In the genomic region with DNA sequence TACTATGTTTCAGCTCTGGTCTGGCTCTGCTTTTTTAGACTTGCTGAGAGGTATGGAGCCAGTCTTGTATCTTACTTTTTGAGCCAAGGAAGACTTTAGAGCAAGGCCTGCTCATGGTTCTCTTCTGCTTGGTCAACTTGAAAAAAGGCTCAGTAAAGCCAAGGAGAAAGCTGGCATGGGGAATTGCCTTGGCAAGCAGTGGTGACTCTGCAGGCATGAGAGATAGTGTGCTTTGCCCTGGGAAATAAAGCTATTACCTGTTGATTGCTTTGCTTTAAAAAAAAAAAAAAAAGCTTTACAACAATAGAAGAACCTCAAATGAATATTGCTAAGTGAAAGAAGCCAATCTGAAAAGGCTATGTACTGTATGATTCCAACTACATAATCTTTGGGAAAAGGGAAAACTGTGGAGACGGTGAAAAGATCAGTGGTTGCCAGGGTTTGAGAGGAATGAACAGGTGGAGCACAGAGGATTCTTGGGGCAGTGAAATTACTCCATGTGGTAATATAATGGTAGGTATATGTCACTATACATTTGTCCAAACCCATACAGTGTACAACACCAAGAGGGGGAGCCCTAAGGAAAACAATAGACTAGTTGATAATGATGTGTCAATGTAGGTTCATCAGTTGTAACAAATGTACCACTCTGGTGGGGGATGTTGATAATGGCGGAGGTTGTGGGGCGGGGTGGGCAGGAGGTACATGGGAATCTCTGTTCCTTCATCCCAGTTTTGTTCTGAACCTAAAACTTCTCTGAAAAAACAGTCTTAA, we compare ENCODE assay signal across 19 cellular contexts.
A peak's percentile ranks its signal among the peaks of the same experiment; 100 is the strongest.
DNase-seq lines count a peak whose midpoint lies in the region; ATAC-seq and TF ChIP-seq lines count a peak whose summit lies in the region.
"Had no signal": no experiment of that assay in that cellular context is flagged by ENCODE, and none has a peak within 500 bp of the region (broad histone marks: within the 10 kb centered on the region; RNA-seq: fewer than 3 reads in every experiment).

No MANE protein-coding gene starts in this region.

- no peaks in the 10 kb centered on the region for H3K9me3 ChIP-seq in AG04450 (ENCODE audit: control insufficient read depth, insufficient read depth, low read length)
- H3K9me3 ChIP-seq in IMR-90 (ENCODE audit: control insufficient read depth, insufficient read depth, low read length): no peaks in the 10 kb centered on the region
- no peaks in the 10 kb centered on the region for H3K9me3 ChIP-seq in suprapubic skin
- H3K9me3 ChIP-seq: ascending aorta had no signal

- in situ Hi-C loops in IMR-90 (cut with MboI; ENCODE audit: low sequenced_read_pairs): no loop called here

- WGBS in IMR-90 (ENCODE audit: extremely low coverage in 2 of 2, insufficient read length in 1 of 2), 2 experiments: no CpG with 5 or more reads among the region's 3 CpGs
- whole genome bisulfite sequencing in suprapubic skin: 94% methylated on average over 3 of the region's 3 CpGs

- H3K4me1 ChIP-seq in IMR-90 (ENCODE audit: control insufficient read depth, insufficient read depth, low read length) (peaks cover 1% of the 10 kb centered on the region; the same call in 1 of the 2 replicates), suprapubic skin (peaks cover 4% of the 10 kb centered on the region)

- H3K27me3 ChIP-seq in AG04450 (ENCODE audit: control insufficient read depth, insufficient read depth, low read length): no peaks in the 10 kb centered on the region
- H3K27me3 ChIP-seq in IMR-90 (ENCODE audit: control insufficient read depth, insufficient read depth, low read length): no peaks in the 10 kb centered on the region
- no peaks in the 10 kb centered on the region for H3K27me3 ChIP-seq in suprapubic skin
- H3K27me3 ChIP-seq: ascending aorta, hepatocyte had no signal

- no peak overlapping the region for H3K4me3 Mint-ChIP-seq in stimulated activated effector memory CD8-positive, alpha-beta T cell treated with anti-CD3 and anti-CD28 coated beads, Interleukin-12 subunit alpha, Interleukin-12 subunit beta, amount 100 ng/mL, for 72 hours
- H3K4me3 Mint-ChIP-seq: activated naive CD4-positive, alpha-beta T cell treated with anti-CD3 and anti-CD28 coated beads, Interleukin-2, amount 10 ng/mL, durations not matched to agents 7 days and 5 days; nephron; T-cell had no signal

- POLR2A ChIA-PET in AG04450 (lab: Yijun Ruan, JAX) (no interaction called here), IMR-90 (lab: Charles Lee; ENCODE audit: unreplicated experiment) (no interaction called here)

- H3K27ac Mint-ChIP-seq in stimulated activated effector memory CD8-positive, alpha-beta T cell treated with anti-CD3 and anti-CD28 coated beads, Interleukin-12 subunit alpha, Interleukin-12 subunit beta, amount 100 ng/mL, for 72 hours: no peak overlapping the region
- H3K27ac Mint-ChIP-seq: activated naive CD4-positive, alpha-beta T cell treated with anti-CD3 and anti-CD28 coated beads, Interleukin-2, amount 10 ng/mL, durations not matched to agents 7 days and 5 days; nephron; T-cell had no signal

- no peak overlapping the region for H2BK20ac ChIP-seq in IMR-90 (ENCODE audit: low read depth, low read length)

- no peaks in the 10 kb centered on the region for H3K9me3 Mint-ChIP-seq in stimulated activated effector memory CD8-positive, alpha-beta T cell treated with anti-CD3 and anti-CD28 coated beads, Interleukin-12 subunit alpha, Interleukin-12 subunit beta, amount 100 ng/mL, for 72 hours
- H3K9me3 Mint-ChIP-seq: activated naive CD4-positive, alpha-beta T cell treated with anti-CD3 and anti-CD28 coated beads, Interleukin-2, amount 10 ng/mL, durations not matched to agents 7 days and 5 days; nephron had no signal

- no peak overlapping the region for H3K18ac ChIP-seq in IMR-90 (ENCODE audit: low read depth, low read length)

- H4K5ac ChIP-seq in IMR-90 (ENCODE audit: low read depth, low read length): no peak overlapping the region

- H3K4ac ChIP-seq in IMR-90 (ENCODE audit: low read depth, low read length): no peak overlapping the region

- H2BK120ac ChIP-seq in IMR-90 (ENCODE audit: low read depth, low read length): no peak overlapping the region

- H3K14ac ChIP-seq in IMR-90 (replicated peaks; ENCODE audit: low read depth, low read length): no peak overlapping the region; the same call in 1 of the 2 replicates

- TF ChIP-seq CTCF in AG04450 (IDR thresholded peaks at IDR 0.05; ENCODE audit: low read depth, low read length): peak; percentile 1; the same call in 1 of the 2 replicates
- TF ChIP-seq CTCF in IMR-90 (conservative IDR thresholded peaks at IDR 0.05; ENCODE audit: low read depth, low read length): no peak
- no peak for TF ChIP-seq CTCF in epithelial cell of esophagus (IDR thresholded peaks at IDR 0.05; ENCODE audit: insufficient read depth, low read depth, low read length, missing control alignments)
- no peak for TF ChIP-seq CTCF in suprapubic skin (IDR thresholded peaks at IDR 0.05)

- peaks cover 3% of the 10 kb centered on the region; the same call in 1 of the 2 replicates for H3K9me1 ChIP-seq in IMR-90 (ENCODE audit: insufficient read depth, low read length)

- no peaks in the 10 kb centered on the region for H3K36me3 ChIP-seq in IMR-90 (ENCODE audit: control insufficient read depth, insufficient read depth, low read length)
- no peaks in the 10 kb centered on the region for H3K36me3 ChIP-seq in suprapubic skin
- H3K36me3 ChIP-seq: ascending aorta had no signal

- DNase-seq in AG04450 (ENCODE audit: low read depth, low spot score) (no peak), IMR-90 (no peak), OCI-M1 (lab: John Stamatoyannopoulos, UW) (peak; percentile 51), epithelial cell of esophagus (ENCODE audit: low read depth) (peak; percentile 39), kidney glomerular epithelial cell (lab: John Stamatoyannopoulos, UW) (no peak), suprapubic skin (ENCODE audit: low spot score in 2 of 2) (no peak)
- DNase-seq in stimulated activated effector memory CD8-positive, alpha-beta T cell treated with anti-CD3 and anti-CD28 coated beads, Interleukin-12 subunit alpha, Interleukin-12 subunit beta, amount 100 ng/mL, for 72 hours (ENCODE audit: low spot score in 2 of 2): no peak
- DNase-seq: activated naive CD4-positive, alpha-beta T cell treated with anti-CD3 and anti-CD28 coated beads, Interleukin-2, amount 10 ng/mL, durations not matched to agents 7 days and 5 days; activated T-cell treated with anti-CD3 and anti-CD28 coated beads for 4 hours; GM23248; NCI-H2081; posterior cingulate gyrus; T-cell had no signal

- H3K27ac ChIP-seq in AG04450 (ENCODE audit: low read depth, low read length) (no peak overlapping the region), IMR-90 (ENCODE audit: insufficient read depth, low read length) (no peak overlapping the region), suprapubic skin (no peak overlapping the region)
- H3K27ac ChIP-seq: coronary artery, GM23248, hepatocyte had no signal

- H4K20me1 ChIP-seq in IMR-90 (ENCODE audit: insufficient read depth, low read length): no peaks in the 10 kb centered on the region

- H2AK5ac ChIP-seq in IMR-90 (ENCODE audit: low read depth, low read length): no peak overlapping the region

- H3K79me1 ChIP-seq in IMR-90 (ENCODE audit: low read depth in 1 of 2, low read length in 2 of 2): no peaks in the 10 kb centered on the region

- BruUV-seq in IMR-90 (replicated peaks; lab: Mats Ljungman, UMichigan): no TSS peak

- H3K4me2 ChIP-seq in IMR-90 (ENCODE audit: low read depth, low read length): no peak overlapping the region
- H3K4me2 ChIP-seq: hepatocyte had no signal

- TF ChIP-seq EP300 in suprapubic skin (IDR thresholded peaks at IDR 0.05): no peak

- no peak overlapping the region for H3K9ac ChIP-seq in IMR-90 (ENCODE audit: low read depth, low read length)
- H3K9ac ChIP-seq: GM23248 had no signal

- intact Hi-C loops in IMR-90 (cut with micrococcal nuclease): no loop called here

- no peak overlapping the region for H2AK9ac ChIP-seq in IMR-90 (replicated peaks; ENCODE audit: low read depth, low read length, poor library complexity)

- dilution Hi-C loops in IMR-90 (cut with HindIII; ENCODE audit: low sequenced_read_pairs, unreplicated experiment): no loop called here

- H2BK15ac ChIP-seq in IMR-90 (ENCODE audit: low read depth, low read length): no peak overlapping the region

- no peaks in the 10 kb centered on the region for H3K36me3 Mint-ChIP-seq in stimulated activated effector memory CD8-positive, alpha-beta T cell treated with anti-CD3 and anti-CD28 coated beads, Interleukin-12 subunit alpha, Interleukin-12 subunit beta, amount 100 ng/mL, for 72 hours
- H3K36me3 Mint-ChIP-seq: activated naive CD4-positive, alpha-beta T cell treated with anti-CD3 and anti-CD28 coated beads, Interleukin-2, amount 10 ng/mL, durations not matched to agents 7 days and 5 days; T-cell had no signal

- H4K8ac ChIP-seq in IMR-90 (ENCODE audit: low read depth in 2 of 2, low read length in 2 of 2): no peak overlapping the region

- peak; percentile 8; the same call in 1 of the 2 replicates for TF ChIP-seq RAD21 in IMR-90 (IDR thresholded peaks at IDR 0.05; ENCODE audit: low read length)

- ATAC-seq in IMR-90 (ENCODE audit: low read depth) (no peak), GM18873 (IDR thresholded peaks at IDR 0.05; ENCODE audit: low FRiP score, unreplicated experiment) (no peak)
- ATAC-seq in stimulated activated effector memory CD8-positive, alpha-beta T cell treated with anti-CD3 and anti-CD28 coated beads, Interleukin-12 subunit alpha, Interleukin-12 subunit beta, amount 100 ng/mL, for 72 hours: no peak
- ATAC-seq: HepG2, T-cell had no signal

- no peak overlapping the region for H3K56ac ChIP-seq in IMR-90 (ENCODE audit: extremely low read depth, insufficient read depth, low read length)

- H2AFZ ChIP-seq in IMR-90 (replicated peaks; ENCODE audit: low read length, poor library complexity): no peak overlapping the region
- H2AFZ ChIP-seq: GM23248, hepatocyte had no signal

- H3K4me3 ChIP-seq in AG04450 (ENCODE audit: low read depth, low read length): no peak overlapping the region
- no peak overlapping the region for H3K4me3 ChIP-seq in IMR-90 (ENCODE audit: insufficient read depth, low read depth, low read length)
- no peak overlapping the region for H3K4me3 ChIP-seq in epithelial cell of esophagus (ENCODE audit: low read length)
- H3K4me3 ChIP-seq in suprapubic skin: no peak overlapping the region
- H3K4me3 ChIP-seq: ascending aorta, coronary artery, GM23248, hepatocyte had no signal

- TF ChIP-seq POLR2A in IMR-90 (IDR thresholded peaks at IDR 0.05; ENCODE audit: low read depth, low read length) (no peak), suprapubic skin (IDR thresholded peaks at IDR 0.05) (no peak)

- no peak overlapping the region for H3K23ac ChIP-seq in IMR-90 (ENCODE audit: low read depth, low read length)

- no peaks in the 10 kb centered on the region for H3K4me1 Mint-ChIP-seq in stimulated activated effector memory CD8-positive, alpha-beta T cell treated with anti-CD3 and anti-CD28 coated beads, Interleukin-12 subunit alpha, Interleukin-12 subunit beta, amount 100 ng/mL, for 72 hours
- H3K4me1 Mint-ChIP-seq: activated naive CD4-positive, alpha-beta T cell treated with anti-CD3 and anti-CD28 coated beads, Interleukin-2, amount 10 ng/mL, durations not matched to agents 7 days and 5 days; nephron; T-cell had no signal

- no peak overlapping the region for H4K91ac ChIP-seq in IMR-90 (ENCODE audit: insufficient read depth, low read depth, low read length)

- no peak overlapping the region for H2BK5ac ChIP-seq in IMR-90 (ENCODE audit: low read depth, low read length, poor library complexity, severe bottlenecking)

- CTCF ChIA-PET in AG04450 (lab: Charles Lee): interaction anchor here (0.8 to 1.5 kb wide), 5 partner anchors 9 to 390 kb away, joined by 3 to 7 read pairs (median 3); partner anchors contain the start of gene HMCN1
- CTCF ChIA-PET in IMR-90 (lab: Yijun Ruan, JAX): interaction anchor here (1.5 kb wide), 1 partner anchor 13 kb away, joined by 3 read pairs; no protein-coding TSS in a partner anchor

Comparison
In these comparisons a context has a peak if more than half of its experiments do, and no peak if none do; other contexts are left out.
1. DNase-seq: peak in OCI-M1 (single experiment) and epithelial cell of esophagus (single experiment); none in AG04450 (single experiment), IMR-90 (single experiment), kidney glomerular epithelial cell (single experiment), stimulated activated effector memory CD8-positive, alpha-beta T cell treated with anti-CD3 and anti-CD28 coated beads, Interleukin-12 subunit alpha, Interleukin-12 subunit beta, amount 100 ng/mL, for 72 hours (0 of 2) and suprapubic skin (0 of 2).